ENCODE assay signal across 9 cellular contexts in genomic region chr2:152384992-152385391, GRCh38.
"Had no signal": no experiment of that assay in that cellular context is flagged by ENCODE, and none has a peak within 500 bp of the region (broad histone marks: within the 10 kb centered on the region; RNA-seq: fewer than 3 reads in every experiment).

No MANE protein-coding gene starts in this region.

- ATAC-seq: HCT116 had no signal

- H3K4me1 Mint-ChIP-seq: IgD-negative memory B cell had no signal

- H3K9me3 Mint-ChIP-seq: HFFc6 had no signal

- H3K4me1 ChIP-seq: HAP-1 had no signal

- H3K36me3 ChIP-seq: HAP-1 had no signal

- H3K4me3 ChIP-seq: GM23248, HAP-1 had no signal

- H3K27me3 Mint-ChIP-seq: IgD-negative memory B cell had no signal

- DNase-seq: GM23248, GOT3, H7, HFFc6, KBM-7 had no signal

- H3K27ac ChIP-seq: GM23248, HL-60 had no signal

- H3K9me3 ChIP-seq: HAP-1 had no signal

- H3K4me3 Mint-ChIP-seq: HFFc6, IgD-negative memory B cell had no signal

- H2AFZ ChIP-seq: GM23248 had no signal

- H3K27ac Mint-ChIP-seq: HFFc6 had no signal

- H3K9ac ChIP-seq: GM23248 had no signal
